ENCODE assay signal across 18 cellular contexts in the genomic region with DNA sequence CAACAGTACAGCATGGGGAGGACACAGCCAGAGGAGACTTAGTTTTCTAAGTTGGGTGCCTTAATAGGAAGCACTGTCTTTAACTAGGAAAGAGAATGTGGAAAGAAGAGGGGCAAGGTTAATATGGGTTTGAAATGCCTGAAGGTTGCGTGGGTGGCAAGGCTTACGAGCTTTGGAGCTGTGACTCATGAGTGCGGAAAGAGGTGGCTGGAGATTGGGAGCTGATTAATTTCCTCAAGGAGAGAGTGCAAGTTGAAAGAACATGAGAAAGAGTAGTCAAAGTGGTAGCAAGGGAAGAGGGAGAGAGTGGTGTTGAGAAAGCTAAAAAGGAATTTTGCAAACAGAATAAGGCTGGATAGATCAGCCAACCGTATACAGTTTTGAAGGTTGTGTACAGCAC.
DNase-seq lines count a peak whose midpoint lies in the region; ATAC-seq and TF ChIP-seq lines count a peak whose summit lies in the region.
"Had no signal": no experiment of that assay in that cellular context is flagged by ENCODE, and none has a peak within 500 bp of the region (broad histone marks: within the 10 kb centered on the region; RNA-seq: fewer than 3 reads in every experiment).

No MANE protein-coding gene starts in this region.

- H3K9me3 ChIP-seq in fibroblast of lung (ENCODE audit: control insufficient read depth, insufficient read depth, low read depth, low read length), result no peaks in the 10 kb centered on the region
- H3K9me3 ChIP-seq: spleen, thoracic aorta had no signal

- DNase-seq in GM04504 (ENCODE audit: low read depth) (peak; percentile 31), RPMI7951 (ENCODE audit: low read depth) (peak; percentile 98), fibroblast of lung (ENCODE audit: low read depth in 2 of 2) (peak; percentile 84 to 95), renal cortical epithelial cell (ENCODE audit: low read depth) (peak; percentile 88), immature natural killer cell (no peak), Right ventricle myocardium inferior (ENCODE audit: missing footprints) (no peak), type B pancreatic cell (ENCODE audit: extremely low spot score, unreplicated experiment) (no peak)
- DNase-seq: activated naive CD4-positive, alpha-beta T cell treated with anti-CD3 and anti-CD28 coated beads for 36 hours; heart left ventricle; left ventricle myocardium superior; NCI-H146; NCI-H748 treated with DMSO at 0.1 percent for 48 hours; SIG-M5; spleen had no signal

- H3K27ac Mint-ChIP-seq in immature natural killer cell, result no peak overlapping the region
- no peak overlapping the region for H3K27ac Mint-ChIP-seq in type B pancreatic cell
- H3K27ac Mint-ChIP-seq: activated naive CD4-positive, alpha-beta T cell treated with anti-CD3 and anti-CD28 coated beads for 36 hours; dendritic cell treated with granulocyte-macrophage colony-stimulating factor and Interleukin-4, amounts not matched to agents 40 ng/mL and 50 ng/mL, for 4 days had no signal

- no peak overlapping the region for H3K27ac ChIP-seq in fibroblast of lung (ENCODE audit: insufficient read depth, low read length)
- H3K27ac ChIP-seq: heart left ventricle, spleen, thoracic aorta had no signal

- no peaks in the 10 kb centered on the region for H3K4me1 Mint-ChIP-seq in immature natural killer cell
- no peaks in the 10 kb centered on the region for H3K4me1 Mint-ChIP-seq in type B pancreatic cell (ENCODE audit: unreplicated experiment)
- H3K4me1 Mint-ChIP-seq: neural crest cell had no signal

- no peaks in the 10 kb centered on the region for H3K4me1 ChIP-seq in fibroblast of lung (ENCODE audit: control insufficient read depth, extremely low read depth, insufficient read depth, low read length)
- H3K4me1 ChIP-seq: heart left ventricle, spleen had no signal

- ATAC-seq in HG03469 (IDR thresholded peaks at IDR 0.05; ENCODE audit: unreplicated experiment) (no peak), Right ventricle myocardium inferior (no peak)
- ATAC-seq: heart left ventricle, left ventricle myocardium superior had no signal

- H3K4me3 Mint-ChIP-seq in immature natural killer cell, result no peak overlapping the region
- no peak overlapping the region for H3K4me3 Mint-ChIP-seq in type B pancreatic cell
- H3K4me3 Mint-ChIP-seq: activated naive CD4-positive, alpha-beta T cell treated with anti-CD3 and anti-CD28 coated beads for 36 hours; dendritic cell treated with granulocyte-macrophage colony-stimulating factor and Interleukin-4, amounts not matched to agents 40 ng/mL and 50 ng/mL, for 4 days; neural crest cell had no signal

- H3K36me3 ChIP-seq in fibroblast of lung (ENCODE audit: control insufficient read depth, insufficient read depth, low read length), result no peaks in the 10 kb centered on the region
- H3K36me3 ChIP-seq: heart left ventricle, spleen, thoracic aorta had no signal

- no peak for TF ChIP-seq CTCF in fibroblast of lung (conservative IDR thresholded peaks at IDR 0.05 in 1 of 2, IDR thresholded peaks at IDR 0.05 in 1 of 2; ENCODE audit: low read depth in 1 of 2, low read length in 2 of 2)
- TF ChIP-seq CTCF in type B pancreatic cell (conservative IDR thresholded peaks at IDR 0.05), result no peak

- H3K9ac ChIP-seq in fibroblast of lung (ENCODE audit: insufficient read depth, low read length), result no peak overlapping the region

- H2AFZ ChIP-seq in fibroblast of lung (ENCODE audit: low read length), result no peak overlapping the region

- H3K27me3 ChIP-seq in fibroblast of lung (ENCODE audit: control insufficient read depth, insufficient read depth, low read length), result no peaks in the 10 kb centered on the region
- H3K27me3 ChIP-seq: heart left ventricle had no signal

- no peaks in the 10 kb centered on the region for H3K79me2 ChIP-seq in fibroblast of lung (ENCODE audit: control insufficient read depth, insufficient read depth, low read length)

- no peaks in the 10 kb centered on the region for H3K36me3 Mint-ChIP-seq in immature natural killer cell
- H3K36me3 Mint-ChIP-seq in type B pancreatic cell, result no peaks in the 10 kb centered on the region

- no peak overlapping the region for H3K4me3 ChIP-seq in fibroblast of lung (replicated peaks in 1 of 4; ENCODE audit: control extremely low read depth in 1 of 4, insufficient read depth in 1 of 4, low read depth in 3 of 4, low read length in 4 of 4)
- H3K4me3 ChIP-seq: heart left ventricle, spleen, thoracic aorta had no signal

- H3K27me3 Mint-ChIP-seq in immature natural killer cell (ENCODE audit: low read depth in 3 of 3), result no peaks in the 10 kb centered on the region
- H3K27me3 Mint-ChIP-seq in type B pancreatic cell, result peaks cover 31% of the 10 kb centered on the region

- intact Hi-C loops in Right ventricle myocardium inferior (cut with DNase I), result no loop called here

- H4K20me1 ChIP-seq in fibroblast of lung (ENCODE audit: control insufficient read depth, extremely low read depth, insufficient read depth, low read length), result no peaks in the 10 kb centered on the region

- H3K9me3 Mint-ChIP-seq in immature natural killer cell (no peaks in the 10 kb centered on the region), type B pancreatic cell (no peaks in the 10 kb centered on the region)
- H3K9me3 Mint-ChIP-seq: activated naive CD4-positive, alpha-beta T cell treated with anti-CD3 and anti-CD28 coated beads for 36 hours; dendritic cell treated with granulocyte-macrophage colony-stimulating factor and Interleukin-4, amounts not matched to agents 40 ng/mL and 50 ng/mL, for 4 days; neural crest cell had no signal

- no peak overlapping the region for H3K4me2 ChIP-seq in fibroblast of lung (ENCODE audit: extremely low read depth, insufficient read depth, low read length)

Comparison
In these comparisons a context has a peak if more than half of its experiments do, and no peak if none do; other contexts are left out.
1. DNase-seq: peak in GM04504 (single experiment), RPMI7951 (single experiment), fibroblast of lung (2 of 2) and renal cortical epithelial cell (single experiment); none in immature natural killer cell (0 of 3), Right ventricle myocardium inferior (single experiment) and type B pancreatic cell (single experiment).